ENCODE assay signal across 12 cellular contexts in the genomic region with DNA sequence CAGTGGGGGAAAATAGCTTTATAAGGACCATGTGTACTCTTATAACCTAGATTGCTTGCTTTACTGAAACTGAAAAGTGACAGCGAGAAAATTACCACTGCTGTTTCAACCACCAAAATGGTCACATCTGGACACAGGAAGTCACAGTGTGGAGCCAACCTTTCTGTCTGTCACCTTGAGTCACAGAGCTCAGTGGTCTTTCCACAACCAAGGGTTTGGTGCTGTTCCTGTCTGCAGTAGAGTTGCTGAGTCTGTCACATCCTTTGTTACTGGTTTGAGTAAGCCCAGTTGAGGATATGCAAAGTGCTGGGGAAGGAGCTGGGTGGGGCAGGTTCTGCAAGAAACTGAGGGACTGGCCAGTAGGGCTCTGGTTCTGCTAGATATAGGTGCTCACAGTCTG.
DNase-seq lines count a peak whose midpoint lies in the region; ATAC-seq and TF ChIP-seq lines count a peak whose summit lies in the region.
"Had no signal": no experiment of that assay in that cellular context is flagged by ENCODE, and none has a peak within 500 bp of the region (broad histone marks: within the 10 kb centered on the region; RNA-seq: fewer than 3 reads in every experiment).

No MANE protein-coding gene starts in this region.

- peaks cover 13% of the 10 kb centered on the region for H3K4me1 Mint-ChIP-seq in stimulated activated effector memory CD8-positive, alpha-beta T cell treated with anti-CD3 and anti-CD28 coated beads, Interleukin-12 subunit alpha, Interleukin-12 subunit beta, amount 100 ng/mL, for 72 hours
- H3K4me1 Mint-ChIP-seq: nephron had no signal

- H3K36me3 Mint-ChIP-seq in stimulated activated effector memory CD8-positive, alpha-beta T cell treated with anti-CD3 and anti-CD28 coated beads, Interleukin-12 subunit alpha, Interleukin-12 subunit beta, amount 100 ng/mL, for 72 hours: no peaks in the 10 kb centered on the region
- H3K36me3 Mint-ChIP-seq: activated naive CD4-positive, alpha-beta T cell treated with anti-CD3 and anti-CD28 coated beads, Interleukin-2, amount 50 U/mL, for 24 hours had no signal

- no peaks in the 10 kb centered on the region for H3K36me3 ChIP-seq in prostate gland

- H3K9me3 ChIP-seq in prostate gland: no peaks in the 10 kb centered on the region

- ATAC-seq in GM19043 (IDR thresholded peaks at IDR 0.05; ENCODE audit: low read depth, unreplicated experiment) (peak; percentile 96), GM21786 (IDR thresholded peaks at IDR 0.05; ENCODE audit: unreplicated experiment) (peak; percentile 94), HG03354 (IDR thresholded peaks at IDR 0.05; ENCODE audit: poor library complexity, severe bottlenecking, unreplicated experiment) (peak; percentile 98)
- ATAC-seq in stimulated activated effector memory CD8-positive, alpha-beta T cell treated with anti-CD3 and anti-CD28 coated beads, Interleukin-12 subunit alpha, Interleukin-12 subunit beta, amount 100 ng/mL, for 72 hours: peak; percentile 87

- no peak for TF ChIP-seq POLR2A in prostate gland (IDR thresholded peaks at IDR 0.05)

- no peaks in the 10 kb centered on the region for H3K9me3 Mint-ChIP-seq in stimulated activated effector memory CD8-positive, alpha-beta T cell treated with anti-CD3 and anti-CD28 coated beads, Interleukin-12 subunit alpha, Interleukin-12 subunit beta, amount 100 ng/mL, for 72 hours
- H3K9me3 Mint-ChIP-seq: activated naive CD4-positive, alpha-beta T cell treated with anti-CD3 and anti-CD28 coated beads, Interleukin-2, amount 50 U/mL, for 24 hours; nephron had no signal

- no peaks in the 10 kb centered on the region for H3K4me1 ChIP-seq in prostate gland (replicated peaks)

- no peak overlapping the region for H3K27ac Mint-ChIP-seq in stimulated activated effector memory CD8-positive, alpha-beta T cell treated with anti-CD3 and anti-CD28 coated beads, Interleukin-12 subunit alpha, Interleukin-12 subunit beta, amount 100 ng/mL, for 72 hours
- H3K27ac Mint-ChIP-seq: activated naive CD4-positive, alpha-beta T cell treated with anti-CD3 and anti-CD28 coated beads, Interleukin-2, amount 50 U/mL, for 24 hours; nephron had no signal

- peak overlapping the region; percentile 11 for H3K4me3 Mint-ChIP-seq in stimulated activated effector memory CD8-positive, alpha-beta T cell treated with anti-CD3 and anti-CD28 coated beads, Interleukin-12 subunit alpha, Interleukin-12 subunit beta, amount 100 ng/mL, for 72 hours
- H3K4me3 Mint-ChIP-seq: activated naive CD4-positive, alpha-beta T cell treated with anti-CD3 and anti-CD28 coated beads, Interleukin-2, amount 50 U/mL, for 24 hours; nephron had no signal

- WGBS in prostate gland: 88% methylated on average over 1 of the region's 1 CpG

- no peaks in the 10 kb centered on the region for H3K27me3 ChIP-seq in prostate gland (replicated peaks; ENCODE audit: insufficient read depth)

- intact Hi-C loops in prostate gland (cut with DNase I): loop anchor here (10.0 kb wide), 2 partner anchors 356 to 726 kb away; no protein-coding TSS in a partner anchor

- H3K27ac ChIP-seq in prostate gland: no peak overlapping the region

- H3K4me3 ChIP-seq in prostate gland: no peak overlapping the region

- no peak for DNase-seq in stimulated activated effector memory CD8-positive, alpha-beta T cell treated with anti-CD3 and anti-CD28 coated beads, Interleukin-12 subunit alpha, Interleukin-12 subunit beta, amount 100 ng/mL, for 72 hours (ENCODE audit: low spot score in 2 of 2)
- DNase-seq in NOMO-1 treated with dmso at 0.1 percent for 144 hours (lab: John Stamatoyannopoulos, UW; ENCODE audit: unreplicated experiment) (no peak), prostate gland (ENCODE audit: low spot score) (no peak), germinal center (ENCODE audit: low spot score) (no peak)
- DNase-seq: effector CD8-positive, alpha-beta T cell; NCI-H446 treated with DMSO at 0.1 percent for 48 hours; stimulated activated CD4-positive, alpha-beta T cell treated with anti-CD3 and anti-CD28 coated beads, Interleukin-2, amount 100 ng/mL, for 24 hours had no signal

- no peak for TF ChIP-seq CTCF in prostate gland (IDR thresholded peaks at IDR 0.05)
